8 cellular contexts compared by ENCODE assay signal in the genomic region with DNA sequence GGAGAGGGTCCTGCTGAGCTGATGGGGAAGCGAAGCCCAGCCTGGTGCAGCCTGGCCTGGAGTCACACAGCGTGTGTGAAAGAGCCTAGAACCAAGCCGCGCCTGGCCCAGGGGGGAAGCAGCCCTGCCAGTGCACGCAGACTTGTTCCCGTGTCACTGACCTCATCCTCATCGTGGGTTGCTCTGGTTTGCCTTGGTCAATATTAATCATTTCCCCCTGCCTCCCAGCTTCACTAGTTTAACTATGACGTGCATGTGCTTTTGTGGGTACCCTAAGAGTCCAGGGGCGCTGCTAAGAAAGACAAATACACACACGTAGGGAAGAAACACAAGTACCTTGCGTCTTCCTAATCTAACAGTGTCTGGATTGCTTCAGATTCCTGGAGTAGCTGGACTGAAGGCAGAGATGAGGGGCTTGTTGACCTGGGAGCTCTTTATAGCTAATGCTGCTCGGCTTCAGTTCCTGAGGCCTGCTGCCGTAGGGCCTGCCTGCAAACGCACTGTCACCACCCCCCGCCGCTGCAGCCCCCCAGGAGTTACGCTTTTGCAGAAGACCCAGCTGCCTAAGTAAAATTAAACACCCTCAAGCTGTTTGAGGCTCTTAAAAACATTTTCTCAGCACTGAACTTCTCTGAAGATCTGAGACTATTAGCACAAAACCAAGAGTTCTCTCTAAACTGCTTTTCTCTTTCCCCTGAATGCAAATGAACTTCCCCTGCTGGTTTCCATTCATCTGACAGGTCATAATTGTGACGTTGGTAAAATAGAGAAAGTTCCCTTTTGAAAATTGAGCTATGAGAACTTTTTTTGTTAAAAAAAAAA.
DNase-seq lines count a peak whose midpoint lies in the region; ATAC-seq and TF ChIP-seq lines count a peak whose summit lies in the region.

No MANE protein-coding gene starts in this region.

- H3K27me3 ChIP-seq in DND-41 (ENCODE audit: insufficient read depth, low read length, poor library complexity), result no peaks in the 10 kb centered on the region
- peaks cover 50% of the 10 kb centered on the region for H3K27me3 ChIP-seq in PC-3 (ENCODE audit: low read length)

- H3K27ac Mint-ChIP-seq in activated naive CD4-positive, alpha-beta T cell treated with anti-CD3 and anti-CD28 coated beads, Interleukin-2, amount 50 U/mL, for 72 hours, result peak overlapping the region; percentile 87 to 88
- peak overlapping the region; percentile 68 for H3K27ac Mint-ChIP-seq in mesothelial cell of epicardium

- BruUV-seq in PC-3 (replicated peaks; lab: Mats Ljungman, UMichigan), result no TSS peak

- H3K27ac ChIP-seq in DND-41 (ENCODE audit: low read length) (peak overlapping the region; percentile 20; the same call in 1 of the 2 replicates), PC-3 (ENCODE audit: low read length) (no peak overlapping the region)

- H2AFZ ChIP-seq in DND-41 (ENCODE audit: low read depth, low read length) (no peak overlapping the region), PC-3 (ENCODE audit: low read length) (no peak overlapping the region)

- H3K79me2 ChIP-seq in DND-41 (ENCODE audit: insufficient read depth, low read length) (peaks cover 94% of the 10 kb centered on the region), PC-3 (ENCODE audit: low read length) (no peaks in the 10 kb centered on the region)

- no peaks in the 10 kb centered on the region for H3K27me3 Mint-ChIP-seq in mesothelial cell of epicardium (ENCODE audit: low read depth)

- no peak overlapping the region for H3K9ac ChIP-seq in DND-41 (ENCODE audit: low read depth, low read length)
- H3K9ac ChIP-seq in PC-3 (ENCODE audit: low read length), result no peak overlapping the region

- H3K4me3 ChIP-seq in DND-41 (ENCODE audit: low read depth in 1 of 2, low read length in 2 of 2) (no peak overlapping the region), PC-3 (ENCODE audit: low read length) (no peak overlapping the region)

- no peak for ATAC-seq in DND-41 (ENCODE audit: insufficient read depth, low read depth)
- peak; percentile 46 for ATAC-seq in GM19372 (IDR thresholded peaks at IDR 0.05; ENCODE audit: low read depth, unreplicated experiment)
- ATAC-seq in HG03378 (IDR thresholded peaks at IDR 0.05; ENCODE audit: unreplicated experiment), result peak; percentile 51
- peak; percentile 39 to 42 for ATAC-seq in activated naive CD4-positive, alpha-beta T cell treated with anti-CD3 and anti-CD28 coated beads, Interleukin-2, amount 50 U/mL, for 72 hours
- no peak for ATAC-seq in PC-3

- DNase-seq in DND-41 (no peak), mesothelial cell of epicardium (ENCODE audit: low spot score in 2 of 2, unreplicated experiment in 2 of 2) (no peak), PC-3 (no peak), NCI-H446 (lab: John Stamatoyannopoulos, UW) (no peak), DMS153 (lab: John Stamatoyannopoulos, UW) (no peak)
- no peak for DNase-seq in activated naive CD4-positive, alpha-beta T cell treated with anti-CD3 and anti-CD28 coated beads, Interleukin-2, amount 50 U/mL, for 72 hours (ENCODE audit: low spot score in 2 of 2)

- no peaks in the 10 kb centered on the region for H3K9me3 Mint-ChIP-seq in activated naive CD4-positive, alpha-beta T cell treated with anti-CD3 and anti-CD28 coated beads, Interleukin-2, amount 50 U/mL, for 72 hours
- H3K9me3 Mint-ChIP-seq in mesothelial cell of epicardium, result no peaks in the 10 kb centered on the region

- intact Hi-C loops in PC-3 (cut with micrococcal nuclease), result no loop called here

- H3K9me3 ChIP-seq in DND-41 (ENCODE audit: insufficient read depth, low read length, severe bottlenecking) (no peaks in the 10 kb centered on the region), PC-3 (ENCODE audit: low read length) (no peaks in the 10 kb centered on the region)

- POLR2A ChIA-PET in PC-3 (lab: Charles Lee; ENCODE audit: unreplicated experiment), result no interaction called here

- no peaks in the 10 kb centered on the region for H3F3A ChIP-seq in PC-3 (ENCODE audit: low read length, unreplicated experiment)

- TF ChIP-seq CTCF in DND-41 (IDR thresholded peaks at IDR 0.05; ENCODE audit: borderline replicate concordance, extremely low read depth, low read length, poor library complexity, severe bottlenecking) (no peak), mesothelial cell of epicardium (IDR thresholded peaks at IDR 0.05; ENCODE audit: unreplicated experiment) (no peak), PC-3 (conservative IDR thresholded peaks at IDR 0.05; ENCODE audit: low read depth, low read length) (no peak)

- H3K4me1 ChIP-seq in DND-41 (ENCODE audit: insufficient read depth, low read length) (peaks cover 26% of the 10 kb centered on the region; the same call in 1 of the 2 replicates), PC-3 (ENCODE audit: insufficient read depth, low read length) (no peaks in the 10 kb centered on the region)

- H3K9me2 ChIP-seq in PC-3 (replicated peaks; ENCODE audit: low read length), result no peaks in the 10 kb centered on the region

- peaks cover 24% of the 10 kb centered on the region for H3K36me3 ChIP-seq in DND-41 (ENCODE audit: insufficient read depth, low read length)
- H3K36me3 ChIP-seq in PC-3 (ENCODE audit: low read depth, low read length), result no peaks in the 10 kb centered on the region

- H3K4me3 Mint-ChIP-seq in mesothelial cell of epicardium, result no peak overlapping the region

- peaks cover 7% of the 10 kb centered on the region for H3K4me1 Mint-ChIP-seq in mesothelial cell of epicardium

- CTCF ChIA-PET in PC-3 (lab: Charles Lee), result no interaction called here

- H3K36me3 Mint-ChIP-seq in activated naive CD4-positive, alpha-beta T cell treated with anti-CD3 and anti-CD28 coated beads, Interleukin-2, amount 50 U/mL, for 72 hours, result no peaks in the 10 kb centered on the region
- no peaks in the 10 kb centered on the region for H3K36me3 Mint-ChIP-seq in mesothelial cell of epicardium

- H4K20me1 ChIP-seq in DND-41 (ENCODE audit: insufficient read depth, low read length), result peaks cover 48% of the 10 kb centered on the region
- no peaks in the 10 kb centered on the region for H4K20me1 ChIP-seq in PC-3 (ENCODE audit: low read length)

- H3K4me2 ChIP-seq in DND-41 (ENCODE audit: insufficient read depth, low read length) (no peak overlapping the region), PC-3 (ENCODE audit: low read length) (no peak overlapping the region)

Comparison
In these comparisons a context has a peak if more than half of its experiments do, and no peak if none do; other contexts are left out.
1. ATAC-seq: peak in GM19372 (single experiment), HG03378 (single experiment) and activated naive CD4-positive, alpha-beta T cell treated with anti-CD3 and anti-CD28 coated beads, Interleukin-2, amount 50 U/mL, for 72 hours (2 of 2); none in DND-41 (single experiment) and PC-3 (single experiment).